Comparison of ENCODE assay signal across 33 cellular contexts in the genomic region with DNA sequence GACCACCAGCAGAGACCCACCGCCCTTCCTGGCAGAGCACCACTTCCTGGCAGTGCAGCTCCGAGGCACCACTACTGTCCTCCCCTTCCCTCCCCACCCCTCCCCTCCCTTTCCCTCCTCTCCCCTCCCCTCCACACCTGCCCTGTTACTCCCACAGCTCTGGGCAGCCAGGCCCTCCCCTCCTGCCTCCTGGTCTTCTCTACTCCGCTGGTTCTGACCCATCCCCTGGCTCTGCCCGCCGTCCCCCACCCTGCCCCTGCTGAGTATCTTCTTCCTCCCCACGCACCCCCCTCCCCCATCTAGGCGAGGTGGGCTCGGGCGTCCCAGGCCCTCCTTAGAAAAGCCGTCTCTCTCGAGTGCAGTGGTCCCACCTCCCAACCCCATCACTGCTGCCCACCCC.
"Had no signal": no experiment of that assay in that cellular context is flagged by ENCODE, and none has a peak within 500 bp of the region (broad histone marks: within the 10 kb centered on the region; RNA-seq: fewer than 3 reads in every experiment).

No MANE protein-coding gene starts in this region.

- H3K9me3 Mint-ChIP-seq: activated naive CD4-positive, alpha-beta T cell treated with anti-CD3 and anti-CD28 coated beads for 36 hours; activated naive CD8-positive, alpha-beta T cell treated with anti-CD3 and anti-CD28 coated beads for 36 hours; activated T-helper 1 cell treated with anti-CD3 and anti-CD28 coated beads, Interleukin-12 subunit alpha, Interleukin-12 subunit beta, Interleukin-2, Interleukin-4 antibody, amounts not matched to agents 30 ng/mL and 10 ng/mL and 1 ng/mL, durations not matched to agents 14 hours and 24 hours and 36 hours; dendritic cell treated with granulocyte-macrophage colony-stimulating factor and Interleukin-4, amounts not matched to agents 40 ng/mL and 50 ng/mL, for 4 days; endodermal cell; natural killer cell; T-helper 1 cell treated with Interleukin-12 subunit alpha and Interleukin-12 subunit beta and Interleukin-4 antibody, amounts not matched to agents 30 μg/mL and 1 μg/mL, for 36 hours had no signal

- H3K27ac ChIP-seq: adrenal gland, heart left ventricle, ovary, prostate gland, testis, transverse colon, WERI-Rb-1 had no signal

- H3K9me3 ChIP-seq: adrenal gland, heart left ventricle, ovary, prostate gland, SK-N-SH, testis, transverse colon had no signal

- H3K4me1 ChIP-seq: adrenal gland, heart left ventricle, prostate gland, testis, transverse colon had no signal

- H3K4me2 ChIP-seq: SK-N-SH, smooth muscle cell had no signal

- H3K27ac Mint-ChIP-seq: activated naive CD4-positive, alpha-beta T cell treated with anti-CD3 and anti-CD28 coated beads for 36 hours; activated naive CD8-positive, alpha-beta T cell treated with anti-CD3 and anti-CD28 coated beads for 36 hours; activated T-helper 1 cell treated with anti-CD3 and anti-CD28 coated beads, Interleukin-12 subunit alpha, Interleukin-12 subunit beta, Interleukin-2, Interleukin-4 antibody, amounts not matched to agents 30 ng/mL and 10 ng/mL and 1 ng/mL, durations not matched to agents 14 hours and 24 hours and 36 hours; dendritic cell treated with granulocyte-macrophage colony-stimulating factor and Interleukin-4, amounts not matched to agents 40 ng/mL and 50 ng/mL, for 4 days; endodermal cell; natural killer cell; T-helper 1 cell treated with Interleukin-12 subunit alpha and Interleukin-12 subunit beta and Interleukin-4 antibody, amounts not matched to agents 30 μg/mL and 1 μg/mL, for 36 hours had no signal

- H3K27me3 ChIP-seq: adrenal gland, heart left ventricle, ovary, testis, transverse colon had no signal

- H3K4me1 Mint-ChIP-seq: activated naive CD8-positive, alpha-beta T cell treated with anti-CD3 and anti-CD28 coated beads for 36 hours; endodermal cell; natural killer cell had no signal

- H3K27me3 Mint-ChIP-seq: activated naive CD8-positive, alpha-beta T cell treated with anti-CD3 and anti-CD28 coated beads for 36 hours; dendritic cell treated with granulocyte-macrophage colony-stimulating factor and Interleukin-4, amounts not matched to agents 40 ng/mL and 50 ng/mL, for 4 days had no signal

- ATAC-seq: activated CD4-positive, CD25-positive, alpha-beta regulatory T cell treated with anti-CD3 and anti-CD28 coated beads, Interleukin-2, amount 50 U/mL, for 24 hours; esophagus mucosa; heart left ventricle; natural killer cell had no signal

- FAIRE-seq: astrocyte, urothelium cell line had no signal

- H3K36me3 Mint-ChIP-seq: activated naive CD8-positive, alpha-beta T cell treated with anti-CD3 and anti-CD28 coated beads for 36 hours; natural killer cell had no signal

- H3K4me3 Mint-ChIP-seq: activated naive CD4-positive, alpha-beta T cell treated with anti-CD3 and anti-CD28 coated beads for 36 hours; activated naive CD8-positive, alpha-beta T cell treated with anti-CD3 and anti-CD28 coated beads for 36 hours; activated T-helper 1 cell treated with anti-CD3 and anti-CD28 coated beads, Interleukin-12 subunit alpha, Interleukin-12 subunit beta, Interleukin-2, Interleukin-4 antibody, amounts not matched to agents 30 ng/mL and 10 ng/mL and 1 ng/mL, durations not matched to agents 14 hours and 24 hours and 36 hours; dendritic cell treated with granulocyte-macrophage colony-stimulating factor and Interleukin-4, amounts not matched to agents 40 ng/mL and 50 ng/mL, for 4 days; endodermal cell; natural killer cell; T-helper 1 cell treated with Interleukin-12 subunit alpha and Interleukin-12 subunit beta and Interleukin-4 antibody, amounts not matched to agents 30 μg/mL and 1 μg/mL, for 36 hours had no signal

- H3K4me3 ChIP-seq: adrenal gland, heart left ventricle, ovary, prostate gland, smooth muscle cell, testis, transverse colon had no signal

- DNase-seq: activated CD4-positive, alpha-beta T cell treated with anti-CD3 and anti-CD28 coated beads for 48 hours; activated CD4-positive, alpha-beta T cell treated with anti-CD3 and anti-CD28 coated beads, Interleukin-2, amount 50 U/mL, for 48 hours; activated CD8-positive, alpha-beta memory T cell treated with anti-CD3 and anti-CD28 coated beads, Interleukin-2, amount 50 U/mL, for 4 hours; activated effector memory CD4-positive, alpha-beta T cell treated with anti-CD3 and anti-CD28 coated beads, Interleukin-2, amount 50 U/mL, for 16 hours; activated naive CD4-positive, alpha-beta T cell treated with anti-CD3 and anti-CD28 coated beads for 36 hours; activated naive CD8-positive, alpha-beta T cell treated with anti-CD3 and anti-CD28 coated beads for 36 hours; activated T-cell treated with anti-CD3 and anti-CD28 coated beads, Interleukin-2, amount 50 U/mL, for 1 hour; adrenal gland; central memory CD4-positive, alpha-beta T cell; endodermal cell; foreskin fibroblast; mesenchymal stem cell; natural killer cell; ovary; retina; SK-N-SH; stimulated activated CD4-positive, alpha-beta T cell treated with anti-CD3 and anti-CD28 coated beads, Interleukin-15, amount 100 ng/mL, for 24 hours; stimulated activated CD4-positive, alpha-beta T cell treated with anti-CD3 and anti-CD28 coated beads, Interleukin-2, amount 100 ng/mL, for 24 hours; stimulated activated naive CD4-positive, alpha-beta T cell; T1000; testis; transverse colon; WERI-Rb-1 had no signal

- H3K36me3 ChIP-seq: adrenal gland, ovary, prostate gland, transverse colon had no signal

- H3K9ac ChIP-seq: SK-N-SH had no signal
